Comparison of ENCODE assay signal across 9 cellular contexts in genomic region chr1:190436615-190437014, GRCh38.
A peak's percentile ranks its signal among the peaks of the same experiment; 100 is the strongest.
DNase-seq lines count a peak whose midpoint lies in the region; ATAC-seq lines count a peak whose summit lies in the region.
"Had no signal": no experiment of that assay in that cellular context is flagged by ENCODE, and none has a peak within 500 bp of the region (broad histone marks: within the 10 kb centered on the region; RNA-seq: fewer than 3 reads in every experiment).

No MANE protein-coding gene starts in this region.

- DNase-seq in DMS53 treated with DMSO at 0.1 percent for 48 hours (lab: John Stamatoyannopoulos, UW; ENCODE audit: unreplicated experiment) (peak; percentile 28), HS-27A (ENCODE audit: low read depth) (peak; percentile 17), SHP77 treated with DMSO at 0.1 percent for 48 hours (lab: John Stamatoyannopoulos, UW) (peak; percentile 10), glomerular visceral epithelial cell (ENCODE audit: extremely low spot score) (peak; percentile 36), activated T-cell treated with anti-CD3 and anti-CD28 coated beads for 4 hours (no peak), AG20443 (ENCODE audit: low spot score) (no peak)
- DNase-seq: thyroid gland had no signal

- ATAC-seq in GM19324 (IDR thresholded peaks at IDR 0.05; ENCODE audit: low FRiP score, unreplicated experiment) = no peak
- ATAC-seq in GM21447 (IDR thresholded peaks at IDR 0.05; ENCODE audit: unreplicated experiment) = no peak

Comparison
In these comparisons a context has a peak if more than half of its experiments do, and no peak if none do; other contexts are left out.
1. DNase-seq: peak in DMS53 treated with DMSO at 0.1 percent for 48 hours (single experiment), HS-27A (single experiment), SHP77 treated with DMSO at 0.1 percent for 48 hours (single experiment) and glomerular visceral epithelial cell (single experiment); none in activated T-cell treated with anti-CD3 and anti-CD28 coated beads for 4 hours (single experiment) and AG20443 (single experiment).